In the genomic region with DNA sequence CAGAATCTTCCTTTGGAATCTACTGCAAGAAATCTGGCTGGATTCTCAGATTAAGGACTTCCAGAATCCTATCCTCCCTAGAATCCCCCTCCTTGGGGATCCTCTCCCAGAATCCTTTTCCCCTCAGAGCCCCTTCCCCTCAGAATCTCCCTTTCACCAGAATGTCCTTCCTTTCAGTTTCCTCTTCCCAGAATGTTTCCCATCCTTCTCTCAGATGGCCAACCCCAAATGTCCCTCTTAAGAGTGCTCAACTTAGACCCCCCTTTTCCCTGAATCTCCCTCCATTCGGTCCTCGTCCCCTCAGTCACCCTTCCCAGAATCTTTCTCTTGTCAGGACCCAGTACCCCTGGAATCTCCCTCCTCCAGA, we compare ENCODE assay signal across 1 cellular context.
TF ChIP-seq lines count a peak whose summit lies in the region.

No MANE protein-coding gene starts in this region.

TF ChIP-seq in H1, 55 proteins besides CTCF, POLR2A, EP300 and RAD21:
- TF ChIP-seq SAP30 (IDR thresholded peaks at IDR 0.05; ENCODE audit: insufficient read depth, insufficient replicate concordance, low read length) (no peak), SIRT6 (IDR thresholded peaks at IDR 0.05; ENCODE audit: low read length) (no peak), HDAC2 (IDR thresholded peaks at IDR 0.05; ENCODE audit: borderline replicate concordance in 1 of 2, low read depth in 2 of 2, low read length in 2 of 2) (no peak), JUN (IDR thresholded peaks at IDR 0.05; ENCODE audit: low read depth, low read length) (no peak), TBP (IDR thresholded peaks at IDR 0.05; ENCODE audit: low read depth, low read length) (no peak), HDAC6 (IDR thresholded peaks at IDR 0.05; ENCODE audit: low read depth, low read length) (no peak), EZH2 (IDR thresholded peaks at IDR 0.05; ENCODE audit: low read depth, low read length, severe bottlenecking) (no peak), CREB1 (IDR thresholded peaks at IDR 0.05) (no peak), ASH2L (IDR thresholded peaks at IDR 0.05; ENCODE audit: low read length) (no peak), JUND (IDR thresholded peaks at IDR 0.05; ENCODE audit: low read length) (no peak)
- TF ChIP-seq, protein P1, sequence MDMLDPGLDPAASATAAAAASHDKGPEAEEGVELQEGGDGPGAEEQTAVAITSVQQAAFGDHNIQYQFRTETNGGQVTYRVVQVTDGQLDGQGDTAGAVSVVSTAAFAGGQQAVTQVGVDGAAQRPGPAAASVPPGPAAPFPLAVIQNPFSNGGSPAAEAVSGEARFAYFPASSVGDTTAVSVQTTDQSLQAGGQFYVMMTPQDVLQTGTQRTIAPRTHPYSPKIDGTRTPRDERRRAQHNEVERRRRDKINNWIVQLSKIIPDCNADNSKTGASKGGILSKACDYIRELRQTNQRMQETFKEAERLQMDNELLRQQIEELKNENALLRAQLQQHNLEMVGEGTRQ (IDR thresholded peaks at IDR 0.05; ENCODE audit: low read length) = no peak
